ENCODE assay signal across 1 cellular context in genomic region chr6:1382883-1383728, GRCh38.
TF ChIP-seq lines count a peak whose summit lies in the region.

No MANE protein-coding gene starts in this region.

TF ChIP-seq in HepG2, 621 proteins besides CTCF, POLR2A, EP300 and RAD21 (continued from another document):
- TF ChIP-seq ZBTB2 (CRISPR knock-in tag; IDR thresholded peaks at IDR 0.05; ENCODE audit: low read depth) (no peak), ZSCAN30 (CRISPR knock-in tag; IDR thresholded peaks at IDR 0.05) (no peak), ZFP82 (CRISPR knock-in tag; IDR thresholded peaks at IDR 0.05; ENCODE audit: borderline replicate concordance) (no peak), DZIP1 (CRISPR knock-in tag; IDR thresholded peaks at IDR 0.05) (no peak), NFE2L2 (IDR thresholded peaks at IDR 0.05; ENCODE audit: low read length) (no peak), HNRNPUL1 (IDR thresholded peaks at IDR 0.05; ENCODE audit: low read depth, low read length) (no peak), ZNF737 (CRISPR knock-in tag; IDR thresholded peaks at IDR 0.05; ENCODE audit: borderline replicate concordance) (no peak), ZNF263 (CRISPR knock-in tag; IDR thresholded peaks at IDR 0.05) (peak; percentile 87), YEATS2 (CRISPR knock-in tag; IDR thresholded peaks at IDR 0.05; ENCODE audit: borderline replicate concordance) (no peak), ZNF224 (CRISPR knock-in tag; IDR thresholded peaks at IDR 0.05) (no peak), KLF11 (CRISPR knock-in tag; IDR thresholded peaks at IDR 0.05) (no peak), ZKSCAN1 (IDR thresholded peaks at IDR 0.05; ENCODE audit: low read length) (no peak), ZNF383 (CRISPR knock-in tag; IDR thresholded peaks at IDR 0.05; ENCODE audit: borderline replicate concordance) (no peak), TBX3 (IDR thresholded peaks at IDR 0.05; ENCODE audit: borderline replicate concordance) (no peak), SETDB1 (CRISPR knock-in tag; IDR thresholded peaks at IDR 0.05; ENCODE audit: borderline replicate concordance) (no peak), PHF8 (CRISPR knock-in tag; IDR thresholded peaks at IDR 0.05) (no peak), NFE2 (CRISPR knock-in tag; IDR thresholded peaks at IDR 0.05) (no peak), EZH2 (conservative IDR thresholded peaks at IDR 0.05; ENCODE audit: low read depth, low read length) (peak; percentile 69; the same call in 1 of the 2 replicates), PTBP1 (IDR thresholded peaks at IDR 0.05; ENCODE audit: low read depth, low read length, poor library complexity, severe bottlenecking) (no peak), NR1H2 (CRISPR knock-in tag; IDR thresholded peaks at IDR 0.05; ENCODE audit: borderline replicate concordance, low read depth) (no peak), JARID2 (CRISPR knock-in tag; IDR thresholded peaks at IDR 0.05; ENCODE audit: insufficient replicate concordance) (no peak), HES4 (CRISPR knock-in tag; IDR thresholded peaks at IDR 0.05; ENCODE audit: borderline replicate concordance) (no peak), ZNF740 (CRISPR knock-in tag; IDR thresholded peaks at IDR 0.05) (no peak), ZNF883 (CRISPR knock-in tag; IDR thresholded peaks at IDR 0.05; ENCODE audit: not compliant biosample characterization) (no peak), SP1 (IDR thresholded peaks at IDR 0.05) (no peak), SP1 (CRISPR knock-in tag; IDR thresholded peaks at IDR 0.05) (no peak), AGO2 (optimal IDR thresholded peaks at IDR 0.05; ENCODE audit: low read depth, low read length) (no peak), ZNF766 (CRISPR knock-in tag; IDR thresholded peaks at IDR 0.05; ENCODE audit: borderline replicate concordance) (no peak), KDM6A (CRISPR knock-in tag; IDR thresholded peaks at IDR 0.05; ENCODE audit: low read depth) (no peak), THYN1 (CRISPR knock-in tag; IDR thresholded peaks at IDR 0.05; ENCODE audit: borderline replicate concordance, low read depth) (no peak), ZNF260 (CRISPR knock-in tag; IDR thresholded peaks at IDR 0.05; ENCODE audit: borderline replicate concordance, low read depth) (no peak), ZNF225 (CRISPR knock-in tag; IDR thresholded peaks at IDR 0.05) (0 out of 2 replicates have a peak, but pooled peaks have one; percentile 34), CCAR2 (optimal IDR thresholded peaks at IDR 0.05; ENCODE audit: low read depth, low read length) (no peak), GABPB1 (CRISPR knock-in tag; IDR thresholded peaks at IDR 0.05) (peak; percentile 4; the same call in 1 of the 2 replicates), ZNF777 (CRISPR knock-in tag; IDR thresholded peaks at IDR 0.05) (0 out of 2 replicates have a peak, but pooled peaks have one; percentile 23), ZSCAN22 (CRISPR knock-in tag; IDR thresholded peaks at IDR 0.05) (no peak), MTF2 (CRISPR knock-in tag; IDR thresholded peaks at IDR 0.05; ENCODE audit: borderline replicate concordance) (0 out of 2 replicates have a peak, but pooled peaks have one; percentile 30), YY1 (IDR thresholded peaks at IDR 0.05; ENCODE audit: insufficient read depth, insufficient replicate concordance, low read depth, low read length) (no peak), PHF21A (CRISPR knock-in tag; IDR thresholded peaks at IDR 0.05) (no peak), POGZ (CRISPR knock-in tag; IDR thresholded peaks at IDR 0.05) (no peak), ZNF335 (CRISPR knock-in tag; IDR thresholded peaks at IDR 0.05) (no peak)
- TF ChIP-seq, protein P1, sequence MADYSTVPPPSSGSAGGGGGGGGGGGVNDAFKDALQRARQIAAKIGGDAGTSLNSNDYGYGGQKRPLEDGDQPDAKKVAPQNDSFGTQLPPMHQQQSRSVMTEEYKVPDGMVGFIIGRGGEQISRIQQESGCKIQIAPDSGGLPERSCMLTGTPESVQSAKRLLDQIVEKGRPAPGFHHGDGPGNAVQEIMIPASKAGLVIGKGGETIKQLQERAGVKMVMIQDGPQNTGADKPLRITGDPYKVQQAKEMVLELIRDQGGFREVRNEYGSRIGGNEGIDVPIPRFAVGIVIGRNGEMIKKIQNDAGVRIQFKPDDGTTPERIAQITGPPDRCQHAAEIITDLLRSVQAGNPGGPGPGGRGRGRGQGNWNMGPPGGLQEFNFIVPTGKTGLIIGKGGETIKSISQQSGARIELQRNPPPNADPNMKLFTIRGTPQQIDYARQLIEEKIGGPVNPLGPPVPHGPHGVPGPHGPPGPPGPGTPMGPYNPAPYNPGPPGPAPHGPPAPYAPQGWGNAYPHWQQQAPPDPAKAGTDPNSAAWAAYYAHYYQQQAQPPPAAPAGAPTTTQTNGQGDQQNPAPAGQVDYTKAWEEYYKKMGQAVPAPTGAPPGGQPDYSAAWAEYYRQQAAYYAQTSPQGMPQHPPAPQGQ (CRISPR knock-in tag; IDR thresholded peaks at IDR 0.05; ENCODE audit: borderline replicate concordance), result no peak
- TF ChIP-seq, protein P2, sequence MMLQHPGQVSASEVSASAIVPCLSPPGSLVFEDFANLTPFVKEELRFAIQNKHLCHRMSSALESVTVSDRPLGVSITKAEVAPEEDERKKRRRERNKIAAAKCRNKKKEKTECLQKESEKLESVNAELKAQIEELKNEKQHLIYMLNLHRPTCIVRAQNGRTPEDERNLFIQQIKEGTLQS (CRISPR knock-in tag; IDR thresholded peaks at IDR 0.05), result no peak
- TF ChIP-seq, protein P3, sequence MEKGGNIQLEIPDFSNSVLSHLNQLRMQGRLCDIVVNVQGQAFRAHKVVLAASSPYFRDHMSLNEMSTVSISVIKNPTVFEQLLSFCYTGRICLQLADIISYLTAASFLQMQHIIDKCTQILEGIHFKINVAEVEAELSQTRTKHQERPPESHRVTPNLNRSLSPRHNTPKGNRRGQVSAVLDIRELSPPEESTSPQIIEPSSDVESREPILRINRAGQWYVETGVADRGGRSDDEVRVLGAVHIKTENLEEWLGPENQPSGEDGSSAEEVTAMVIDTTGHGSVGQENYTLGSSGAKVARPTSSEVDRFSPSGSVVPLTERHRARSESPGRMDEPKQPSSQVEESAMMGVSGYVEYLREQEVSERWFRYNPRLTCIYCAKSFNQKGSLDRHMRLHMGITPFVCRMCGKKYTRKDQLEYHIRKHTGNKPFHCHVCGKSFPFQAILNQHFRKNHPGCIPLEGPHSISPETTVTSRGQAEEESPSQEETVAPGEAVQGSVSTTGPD (CRISPR knock-in tag; IDR thresholded peaks at IDR 0.05), result no peak
- TF ChIP-seq, protein P4, sequence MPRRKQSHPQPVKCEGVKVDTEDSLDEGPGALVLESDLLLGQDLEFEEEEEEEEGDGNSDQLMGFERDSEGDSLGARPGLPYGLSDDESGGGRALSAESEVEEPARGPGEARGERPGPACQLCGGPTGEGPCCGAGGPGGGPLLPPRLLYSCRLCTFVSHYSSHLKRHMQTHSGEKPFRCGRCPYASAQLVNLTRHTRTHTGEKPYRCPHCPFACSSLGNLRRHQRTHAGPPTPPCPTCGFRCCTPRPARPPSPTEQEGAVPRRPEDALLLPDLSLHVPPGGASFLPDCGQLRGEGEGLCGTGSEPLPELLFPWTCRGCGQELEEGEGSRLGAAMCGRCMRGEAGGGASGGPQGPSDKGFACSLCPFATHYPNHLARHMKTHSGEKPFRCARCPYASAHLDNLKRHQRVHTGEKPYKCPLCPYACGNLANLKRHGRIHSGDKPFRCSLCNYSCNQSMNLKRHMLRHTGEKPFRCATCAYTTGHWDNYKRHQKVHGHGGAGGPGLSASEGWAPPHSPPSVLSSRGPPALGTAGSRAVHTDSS (CRISPR knock-in tag; conservative IDR thresholded peaks at IDR 0.05), result no peak
